In genomic region chr18:8654482-8655451, GRCh38 we compare ENCODE assay signal across 1 cellular context.
A peak's percentile ranks its signal among the peaks of the same experiment; 100 is the strongest.
TF ChIP-seq lines count a peak whose summit lies in the region.

No MANE protein-coding gene starts in this region.

TF ChIP-seq in H1, 55 proteins besides CTCF, POLR2A, EP300 and RAD21 (continued from another document):
- TF ChIP-seq CEBPB (IDR thresholded peaks at IDR 0.05; ENCODE audit: low read depth, low read length) (peak; percentile 30; the same call in 1 of the 2 replicates), CHD2 (IDR thresholded peaks at IDR 0.05; ENCODE audit: low read length) (no peak)
